8 cellular contexts compared by ENCODE assay signal in the genomic region with DNA sequence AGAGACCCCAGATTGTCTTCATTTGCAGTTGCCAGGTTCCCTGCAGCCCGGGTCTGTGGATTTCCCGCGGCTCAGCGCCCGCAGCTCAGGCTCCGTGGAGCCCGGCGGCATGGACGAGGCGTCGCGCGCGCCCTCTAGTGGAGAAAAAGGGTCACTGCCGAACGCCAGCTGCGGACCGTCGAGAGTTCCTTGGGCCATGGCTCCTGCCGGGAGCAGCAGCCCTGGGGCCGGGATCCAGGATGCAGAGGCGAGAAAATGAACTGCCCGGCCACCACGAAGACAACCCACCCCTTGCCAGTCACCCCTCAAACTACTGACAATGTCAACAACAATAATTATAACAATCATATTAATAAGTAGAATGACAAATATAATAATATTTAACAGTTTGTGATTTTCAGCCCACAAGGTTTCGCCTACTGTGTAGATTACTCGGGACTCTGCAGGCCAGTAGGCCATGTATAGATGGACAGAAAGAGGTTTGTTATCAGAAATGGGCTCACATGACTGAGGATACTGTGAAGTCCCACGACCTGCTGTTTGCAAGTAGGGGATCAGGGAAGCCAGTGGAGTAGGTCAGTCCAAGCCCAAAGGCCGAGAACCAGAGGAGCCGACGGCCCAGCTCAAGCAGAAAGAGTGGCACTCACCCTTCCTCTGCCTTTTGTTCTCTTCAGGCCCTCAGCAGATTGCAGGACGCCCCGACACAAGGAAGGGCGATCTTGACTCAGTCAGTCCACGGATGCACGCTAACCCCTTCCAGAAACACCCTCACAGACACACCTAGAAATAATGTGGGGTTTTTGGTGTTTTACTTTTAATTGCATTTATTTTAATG. TPM values are rescaled to one million over a fixed set of nuclear protein-coding genes. Genes with fewer than 3 reads are reported as not detected.
A peak's percentile ranks its signal among the peaks of the same experiment; 100 is the strongest.
DNase-seq lines count a peak whose midpoint lies in the region; ATAC-seq, FAIRE-seq and TF ChIP-seq lines count a peak whose summit lies in the region.

No MANE protein-coding gene starts in this region.

- no peak overlapping the region for H3K4me2 ChIP-seq in endothelial cell of umbilical vein (ENCODE audit: insufficient read depth, low read length)

- POLR2A ChIA-PET in endothelial cell of umbilical vein (lab: Charles Lee), result no interaction called here

- H3K27ac Mint-ChIP-seq in activated CD8-positive, alpha-beta memory T cell treated with anti-CD3 and anti-CD28 coated beads, Interleukin-2, amount 10 ng/mL, durations not matched to agents 7 days and 5 days, result no peak overlapping the region

- dilution Hi-C loops in endothelial cell of umbilical vein (cut with MboI; ENCODE audit: extremely low pct_ligation_motif_present, low sequenced_read_pairs), result no loop called here

- CTCF ChIA-PET in activated CD8-positive, alpha-beta memory T cell treated with anti-CD3 and anti-CD28 coated beads, Interleukin-2, amount 10 ng/mL, durations not matched to agents 7 days and 5 days (lab: Charles Lee), result interaction anchor here (0.6 to 1.9 kb wide), 20 partner anchors 9 to 401 kb away, joined by 3 to 11 read pairs (median 3); no protein-coding TSS in a partner anchor
- CTCF ChIA-PET in endothelial cell of umbilical vein (lab: Charles Lee), result interaction anchor here (0.6 to 7.5 kb wide), 59 partner anchors 8 to 866 kb away, joined by 3 to 235 read pairs (median 4); a partner anchor contains a TSS

- TF ChIP-seq CTCF in endothelial cell of umbilical vein (IDR thresholded peaks at IDR 0.05; ENCODE audit: extremely low read depth in 1 of 2, insufficient read depth in 1 of 2, low read depth in 1 of 2, low read length in 2 of 2) (peak; percentile 94 to 98), mucosa of descending colon (IDR thresholded peaks at IDR 0.05) (peak; percentile 96)

- H3K4me1 ChIP-seq in endothelial cell of umbilical vein (ENCODE audit: control insufficient read depth, extremely low read depth, insufficient read depth, low read length) (peaks cover 2% of the 10 kb centered on the region), mucosa of descending colon (ENCODE audit: low read depth) (no peaks in the 10 kb centered on the region)

- no TSS peak for BruUV-seq in endothelial cell of umbilical vein (replicated peaks; lab: Mats Ljungman, UMichigan)

- no peaks in the 10 kb centered on the region for H4K20me1 ChIP-seq in endothelial cell of umbilical vein (replicated peaks; ENCODE audit: control insufficient read depth, extremely low read depth, insufficient read depth, low read length)

- H3K9me3 ChIP-seq in endothelial cell of umbilical vein (replicated peaks; ENCODE audit: control insufficient read depth, insufficient read depth, low read length), result no peaks in the 10 kb centered on the region
- H3K9me3 ChIP-seq in mucosa of descending colon, result no peaks in the 10 kb centered on the region

- ATAC-seq in HG02981 (IDR thresholded peaks at IDR 0.05; ENCODE audit: unreplicated experiment) (peak; percentile 82), mucosa of descending colon (peak; percentile 94)
- ATAC-seq in activated CD8-positive, alpha-beta memory T cell treated with anti-CD3 and anti-CD28 coated beads, Interleukin-2, amount 10 ng/mL, durations not matched to agents 7 days and 5 days, result peak; percentile 74

- H3K36me3 Mint-ChIP-seq in activated CD8-positive, alpha-beta memory T cell treated with anti-CD3 and anti-CD28 coated beads, Interleukin-2, amount 10 ng/mL, durations not matched to agents 7 days and 5 days, result no peaks in the 10 kb centered on the region

- TF ChIP-seq POLR2A in endothelial cell of umbilical vein (IDR thresholded peaks at IDR 0.05; ENCODE audit: low read depth, low read length), result no peak

- H3K79me2 ChIP-seq in endothelial cell of umbilical vein (ENCODE audit: control insufficient read depth, insufficient read depth, low read length), result no peaks in the 10 kb centered on the region

- peak; percentile 64 for FAIRE-seq in endothelial cell of umbilical vein (lab: Jason Lieb, UNC)

- no peaks in the 10 kb centered on the region for H3K9me1 ChIP-seq in endothelial cell of umbilical vein (replicated peaks; ENCODE audit: control insufficient read depth, extremely low read depth, insufficient read depth, low read length)

- intact Hi-C loops in endothelial cell of umbilical vein (cut with micrococcal nuclease) (loop anchor here (1.0 to 5.0 kb wide), 7 partner anchors 42 to 595 kb away; no protein-coding TSS in a partner anchor), mucosa of descending colon (cut with DNase I, micrococcal nuclease) (loop anchor here in 1 of 2 donors (5.0 kb wide), 1 partner anchor 281 kb away; no protein-coding TSS in a partner anchor)

- H3K4me3 Mint-ChIP-seq in activated CD8-positive, alpha-beta memory T cell treated with anti-CD3 and anti-CD28 coated beads, Interleukin-2, amount 10 ng/mL, durations not matched to agents 7 days and 5 days, result no peak overlapping the region

- no peaks in the 10 kb centered on the region for H3K4me1 Mint-ChIP-seq in activated CD8-positive, alpha-beta memory T cell treated with anti-CD3 and anti-CD28 coated beads, Interleukin-2, amount 10 ng/mL, durations not matched to agents 7 days and 5 days

- H3K36me3 ChIP-seq in endothelial cell of umbilical vein (ENCODE audit: control insufficient read depth in 2 of 2, extremely low read depth in 1 of 2, insufficient read depth in 2 of 2, low read length in 2 of 2) (no peaks in the 10 kb centered on the region), mucosa of descending colon (ENCODE audit: low read depth) (no peaks in the 10 kb centered on the region)

- H3K4me3 ChIP-seq in endothelial cell of umbilical vein (replicated peaks in 1 of 3; ENCODE audit: insufficient read depth in 1 of 3, low read depth in 1 of 3, low read length in 3 of 3) (no peak overlapping the region), mucosa of descending colon (no peak overlapping the region)

- H3K27ac ChIP-seq in endothelial cell of umbilical vein (ENCODE audit: insufficient read depth, low read depth, low read length), result no peak overlapping the region

- H2AFZ ChIP-seq in endothelial cell of umbilical vein (ENCODE audit: low read depth, low read length), result peak overlapping the region; percentile 45

- H3K27me3 ChIP-seq in endothelial cell of umbilical vein (ENCODE audit: control insufficient read depth in 2 of 2, insufficient read depth in 2 of 2, low read length in 2 of 2), result peaks cover 0 to 4% of the 10 kb centered on the region in 2 experiments

- DNase-seq in NCI-H1436 (lab: John Stamatoyannopoulos, UW), result peak; percentile 1
- no peak for DNase-seq in NCI-H1436 treated with DMSO at 0.1 percent for 48 hours (lab: John Stamatoyannopoulos, UW)
- peak; percentile 1 for DNase-seq in NCI-H82 treated with DMSO at 0.1 percent for 48 hours (lab: John Stamatoyannopoulos, UW; ENCODE audit: unreplicated experiment)
- DNase-seq in activated CD8-positive, alpha-beta memory T cell treated with anti-CD3 and anti-CD28 coated beads, Interleukin-2, amount 10 ng/mL, durations not matched to agents 7 days and 5 days, result peak; percentile 65
- DNase-seq in endothelial cell of umbilical vein (ENCODE audit: low read depth, low spot score), result peak; percentile 65
- DNase-seq in mucosa of descending colon, result peak; percentile 61 to 82 (median 74)
- DNase-seq in stimulated activated CD8-positive, alpha-beta memory T cell treated with anti-CD3 and anti-CD28 coated beads, Interleukin-2, amount 100 ng/mL, for 48 hours (ENCODE audit: low read depth in 2 of 2), result peak; percentile 42 to 43

- no peak overlapping the region for H3K9ac ChIP-seq in endothelial cell of umbilical vein (replicated peaks; ENCODE audit: extremely low read depth, insufficient read depth, low read length)

- H3K9me3 Mint-ChIP-seq in activated CD8-positive, alpha-beta memory T cell treated with anti-CD3 and anti-CD28 coated beads, Interleukin-2, amount 10 ng/mL, durations not matched to agents 7 days and 5 days (ENCODE audit: low read depth), result no peaks in the 10 kb centered on the region

- peaks cover 13% of the 10 kb centered on the region for H3K27me3 Mint-ChIP-seq in activated CD8-positive, alpha-beta memory T cell treated with anti-CD3 and anti-CD28 coated beads, Interleukin-2, amount 10 ng/mL, durations not matched to agents 7 days and 5 days

TF ChIP-seq in endothelial cell of umbilical vein, 7 proteins besides CTCF, POLR2A, EP300 and RAD21:
- no peak for TF ChIP-seq MYC (IDR thresholded peaks at IDR 0.05; ENCODE audit: low read depth, low read length)
- no peak for TF ChIP-seq JUN (IDR thresholded peaks at IDR 0.05; ENCODE audit: borderline replicate concordance, insufficient read depth, insufficient read length, low read depth)

RNA-seq across cellular contexts. Expression of a gene that starts 43.1 kb away (rescaled TPM):
- total RNA-seq in activated CD8-positive, alpha-beta memory T cell treated with anti-CD3 and anti-CD28 coated beads, Interleukin-2, amount 10 ng/mL, durations not matched to agents 7 days and 5 days, result 10 to 100 TPM; 15.5 to 18.5 TPM
- total RNA-seq in endothelial cell of umbilical vein (55.0 and 62.4 TPM in 2 replicates), mucosa of descending colon (10 to 100 TPM; 22.1 to 38.3 (median 25.9) TPM)
- polyA plus RNA-seq in endothelial cell of umbilical vein, result 44.4 and 57.6 TPM in 2 replicates
- polyA plus RNA-seq in endothelial cell of umbilical vein (2011; cell fraction: cytosol; rRNA removed), result 53.9 and 75.2 TPM in 2 replicates
- polyA plus RNA-seq in endothelial cell of umbilical vein (2011; cell fraction: nucleus; rRNA removed), result 111 and 112 TPM in 2 replicates
- 51.2 and 59.9 TPM in 2 replicates for polyA plus RNA-seq in endothelial cell of umbilical vein (2012)
- polyA minus RNA-seq in endothelial cell of umbilical vein, result 41.1 and 56.7 TPM in 2 replicates
- polyA minus RNA-seq in endothelial cell of umbilical vein (2011; cell fraction: cytosol; rRNA and poly(A)+ RNA removed), result 20.9 TPM
- 30.0 and 32.3 TPM in 2 replicates for polyA minus RNA-seq in endothelial cell of umbilical vein (2011; cell fraction: nucleus; rRNA and poly(A)+ RNA removed)
